Comparison of ENCODE assay signal across 24 cellular contexts in the genomic region with DNA sequence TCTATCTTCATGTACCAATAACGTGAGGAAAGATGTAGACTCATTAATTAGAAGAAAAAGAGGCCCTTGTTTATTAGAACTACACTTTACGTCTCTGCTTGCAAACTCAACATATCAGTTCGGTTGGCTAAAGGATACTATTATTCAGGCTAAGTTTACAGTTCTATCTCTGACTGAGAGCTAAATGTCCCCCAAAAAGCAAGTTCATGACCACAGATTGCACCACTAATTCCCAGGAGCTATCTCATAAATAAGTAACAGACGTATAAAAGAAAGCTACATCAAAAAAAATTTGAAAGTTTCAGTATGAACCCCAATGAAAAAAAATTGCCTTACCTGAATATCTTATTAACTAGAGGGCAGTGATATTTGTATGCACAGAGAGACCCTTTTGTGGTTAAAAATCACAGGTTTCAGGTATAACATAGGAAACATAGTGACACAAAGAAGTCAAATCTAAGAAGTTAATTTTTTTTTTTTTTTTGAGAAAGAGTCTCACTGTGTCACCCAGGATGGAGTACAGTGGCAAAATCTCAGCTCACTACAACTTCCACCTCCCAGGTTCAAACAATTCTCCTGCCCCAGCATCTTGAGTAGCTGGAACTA.
"Had no signal": no experiment of that assay in that cellular context is flagged by ENCODE, and none has a peak within 500 bp of the region (broad histone marks: within the 10 kb centered on the region; RNA-seq: fewer than 3 reads in every experiment).

No MANE protein-coding gene starts in this region.

- H3K36me3 Mint-ChIP-seq: natural killer cell treated with Interleukin-12 subunit alpha and Interleukin-12 subunit beta and Interleukin-15 and Interleukin-18, amount 100 ng/mL, for 72 hours had no signal

- H3K27me3 Mint-ChIP-seq: naive thymus-derived CD4-positive, alpha-beta T cell; natural killer cell treated with Interleukin-12 subunit alpha and Interleukin-12 subunit beta and Interleukin-15 and Interleukin-18, amount 100 ng/mL, for 72 hours; stimulated activated naive B cell treated with anti-CD40 and anti-IgM and Interleukin-4, amounts not matched to agents 10 μg/mL and 1 μg/mL and 100 μg/mL, for 72 hours had no signal

- H3K4me3 Mint-ChIP-seq: naive thymus-derived CD4-positive, alpha-beta T cell; natural killer cell treated with Interleukin-12 subunit alpha and Interleukin-12 subunit beta and Interleukin-15 and Interleukin-18, amount 100 ng/mL, for 72 hours; stimulated activated naive B cell treated with anti-CD40 and anti-IgM and Interleukin-4, amounts not matched to agents 10 μg/mL and 1 μg/mL and 100 μg/mL, for 72 hours had no signal

- H3K9me3 Mint-ChIP-seq: naive thymus-derived CD4-positive, alpha-beta T cell; natural killer cell treated with Interleukin-12 subunit alpha and Interleukin-12 subunit beta and Interleukin-15 and Interleukin-18, amount 100 ng/mL, for 72 hours; stimulated activated naive B cell treated with anti-CD40 and anti-IgM and Interleukin-4, amounts not matched to agents 10 μg/mL and 1 μg/mL and 100 μg/mL, for 72 hours had no signal

- H3K27ac Mint-ChIP-seq: natural killer cell treated with Interleukin-12 subunit alpha and Interleukin-12 subunit beta and Interleukin-15 and Interleukin-18, amount 100 ng/mL, for 72 hours; stimulated activated naive B cell treated with anti-CD40 and anti-IgM and Interleukin-4, amounts not matched to agents 10 μg/mL and 1 μg/mL and 100 μg/mL, for 72 hours had no signal

- DNase-seq: hippocampal formation; kidney; left colon; left lung; lower lobe of right lung; mammary epithelial cell; mesenchymal stem cell; naive thymus-derived CD4-positive, alpha-beta T cell; ovary; retina; right cardiac atrium; stimulated activated CD4-positive, alpha-beta T cell treated with anti-CD3 and anti-CD28 coated beads, Interleukin-12 subunit alpha, Interleukin-12 subunit beta, amount 100 ng/mL, for 4 hours; stimulated activated CD4-positive, alpha-beta T cell treated with anti-CD3 and anti-CD28 coated beads, Interleukin-15, amount 100 ng/mL, for 24 hours; stimulated activated CD4-positive, alpha-beta T cell treated with anti-CD3 and anti-CD28 coated beads, Interleukin-2, amount 100 ng/mL, for 24 hours; stimulated activated CD4-positive, alpha-beta T cell treated with anti-CD3 and anti-CD28 coated beads, Interleukin-4, amount 100 ng/mL, for 1 hour; stimulated activated naive B cell treated with anti-CD40 and anti-IgM and Interleukin-4, amounts not matched to agents 10 μg/mL and 1 μg/mL and 100 μg/mL, for 72 hours; stimulated activated naive CD8-positive, alpha-beta T cell treated with anti-CD3 and anti-CD28 coated beads, Interleukin-15, Interleukin-2, amounts not matched to agents 100 U/mL and 50 U/mL, for 24 hours; stomach; testis; thyroid gland; transverse colon; upper lobe of left lung had no signal

- ATAC-seq: left colon; left lung; lower lobe of right lung; naive thymus-derived CD4-positive, alpha-beta T cell; natural killer cell treated with Interleukin-12 subunit alpha and Interleukin-12 subunit beta and Interleukin-15 and Interleukin-18, amount 100 ng/mL, for 72 hours; right cardiac atrium; sciatic nerve; stimulated activated naive B cell treated with anti-CD40 and anti-IgM and Interleukin-4, amounts not matched to agents 10 μg/mL and 1 μg/mL and 100 μg/mL, for 72 hours; stimulated activated naive CD8-positive, alpha-beta T cell treated with anti-CD3 and anti-CD28 coated beads, Interleukin-15, Interleukin-2, amounts not matched to agents 100 U/mL and 50 U/mL, for 24 hours had no signal
